Comparison of ENCODE assay signal across 26 cellular contexts in the genomic region with DNA sequence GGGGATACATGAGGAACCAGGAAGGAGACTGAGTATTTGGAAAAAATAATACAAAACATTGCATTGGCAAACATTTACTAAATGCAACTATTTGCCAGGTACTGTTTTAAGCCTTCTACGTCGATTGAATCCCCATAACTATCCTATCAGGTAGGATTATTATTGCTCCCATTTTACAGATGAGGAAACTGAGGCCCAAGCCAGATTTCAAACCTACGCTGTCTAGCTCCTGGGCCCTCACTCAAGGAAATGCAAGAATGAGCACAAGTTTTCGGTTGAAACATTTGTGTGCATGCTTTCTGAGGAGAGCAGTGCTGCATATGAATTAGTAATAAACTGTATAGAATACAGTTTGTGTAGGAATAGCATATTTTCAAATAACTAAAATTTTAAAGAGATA.
"Had no signal": no experiment of that assay in that cellular context is flagged by ENCODE, and none has a peak within 500 bp of the region (broad histone marks: within the 10 kb centered on the region; RNA-seq: fewer than 3 reads in every experiment).

No MANE protein-coding gene starts in this region.

- H3K4me3 ChIP-seq: stomach, suprapubic skin, testis, thoracic aorta, thyroid gland, tibial artery, tibial nerve, transverse colon, upper lobe of left lung, upper lobe of right lung, uterus, vagina had no signal

- H3K27ac ChIP-seq: stomach, suprapubic skin, testis, thoracic aorta, thyroid gland, tibial artery, tibial nerve, transverse colon, upper lobe of left lung, upper lobe of right lung, uterus, vagina had no signal

- H3K36me3 ChIP-seq: stomach, suprapubic skin, thoracic aorta, thyroid gland, tibial artery, tibial nerve, transverse colon, upper lobe of left lung, upper lobe of right lung, uterus, vagina had no signal

- H3K4me1 ChIP-seq: stomach, suprapubic skin, testis, thyroid gland, tibial artery, tibial nerve, upper lobe of left lung, upper lobe of right lung, uterus, vagina had no signal

- H3K9me3 ChIP-seq: stomach, suprapubic skin, testis, thoracic aorta, thyroid gland, tibial artery, tibial nerve, transverse colon, upper lobe of left lung, upper lobe of right lung, uterus, vagina had no signal

- ATAC-seq: stimulated activated effector memory CD8-positive, alpha-beta T cell treated with anti-CD3 and anti-CD28 coated beads, Interleukin-12 subunit alpha, Interleukin-12 subunit beta, amount 100 ng/mL, for 72 hours; stimulated activated memory B cell treated with anti-CD40 and anti-IgM and Interleukin-4, amounts not matched to agents 10 μg/mL and 1 μg/mL and 100 μg/mL, for 72 hours; stimulated activated naive B cell treated with anti-CD40 and anti-IgM and Interleukin-4, amounts not matched to agents 10 μg/mL and 1 μg/mL and 100 μg/mL, for 72 hours; stimulated activated naive CD8-positive, alpha-beta T cell treated with anti-CD3 and anti-CD28 coated beads, Interleukin-15, amount 100 ng/mL, for 72 hours; stimulated activated naive CD8-positive, alpha-beta T cell treated with anti-CD3 and anti-CD28 coated beads, Interleukin-15, Interleukin-2, amounts not matched to agents 100 U/mL and 50 U/mL, for 24 hours; upper lobe of right lung had no signal

- H3K27me3 ChIP-seq: stomach, suprapubic skin, testis, thyroid gland, tibial artery, tibial nerve, transverse colon, upper lobe of left lung, upper lobe of right lung, uterus, vagina had no signal

- DNase-seq: stimulated activated CD4-positive, alpha-beta T cell treated with anti-CD3 and anti-CD28 coated beads, Interleukin-2, amount 100 ng/mL, for 48 hours; stimulated activated CD4-positive, alpha-beta T cell treated with anti-CD3 and anti-CD28 coated beads, Interleukin-4, amount 100 ng/mL, for 1 hour; stimulated activated CD4-positive, alpha-beta T cell treated with anti-CD3 and anti-CD28 coated beads, Interleukin-4, amount 100 ng/mL, for 24 hours; stimulated activated CD4-positive, alpha-beta T cell treated with anti-CD3 and anti-CD28 coated beads, Interleukin-4, amount 100 ng/mL, for 4 hours; stimulated activated CD8-positive, alpha-beta memory T cell treated with anti-CD3 and anti-CD28 coated beads, Interleukin-4, amount 100 ng/mL, for 48 hours; stimulated activated naive B cell treated with anti-CD40 and anti-IgM and Interleukin-4, amounts not matched to agents 10 μg/mL and 1 μg/mL and 100 μg/mL, for 72 hours; stimulated activated naive CD4-positive, alpha-beta T cell; stimulated activated naive CD4-positive, alpha-beta T cell treated with Interleukin-2 at 50 U/mL for 16 hours; stimulated activated naive CD8-positive, alpha-beta T cell treated with anti-CD3 and anti-CD28 coated beads, Interleukin-15, amount 100 ng/mL, for 72 hours; stimulated activated naive CD8-positive, alpha-beta T cell treated with anti-CD3 and anti-CD28 coated beads, Interleukin-15, Interleukin-2, amounts not matched to agents 100 U/mL and 50 U/mL, for 24 hours; stomach; substantia nigra; testis; thyroid gland; tibial artery; transverse colon; upper lobe of left lung; upper lobe of right lung; uterus had no signal

- FAIRE-seq: urothelium cell line had no signal
